22 cellular contexts compared by ENCODE assay signal in genomic region chr15:55734641-55735040, GRCh38. TPM values are rescaled to one million over a fixed set of nuclear protein-coding genes. Genes with fewer than 3 reads are reported as not detected.
DNase-seq lines count a peak whose midpoint lies in the region; ATAC-seq, FAIRE-seq and TF ChIP-seq lines count a peak whose summit lies in the region.
"Had no signal": no experiment of that assay in that cellular context is flagged by ENCODE, and none has a peak within 500 bp of the region (broad histone marks: within the 10 kb centered on the region; RNA-seq: fewer than 3 reads in every experiment).

No MANE protein-coding gene starts in this region.

- no peak for TF ChIP-seq RAD21 in SK-N-SH (IDR thresholded peaks at IDR 0.05; ENCODE audit: low read length)

- H2BK5ac ChIP-seq in mesenchymal stem cell (ENCODE audit: low read depth, low read length, poor library complexity, severe bottlenecking) = no peak overlapping the region
- H2BK5ac ChIP-seq in neuronal stem cell (ENCODE audit: low read length) = no peak overlapping the region

- H3K79me2 ChIP-seq in SK-N-SH (ENCODE audit: insufficient read depth) = peaks cover 10% of the 10 kb centered on the region

- H3F3A ChIP-seq in SK-N-SH (replicated peaks; ENCODE audit: insufficient read depth) = peaks cover 15% of the 10 kb centered on the region

- no peak overlapping the region for H4K91ac ChIP-seq in mesenchymal stem cell (ENCODE audit: low read length)
- H4K91ac ChIP-seq in neuronal stem cell (ENCODE audit: low read depth, low read length, poor library complexity) = no peak overlapping the region

- no peak for FAIRE-seq in kidney (lab: Jason Lieb, UNC)
- FAIRE-seq: D721Med, GM12892, GM19239, H1, HepG2, HTR-8/SVneo had no signal

- TF ChIP-seq CTCF in SK-N-SH (IDR thresholded peaks at IDR 0.05) (no peak), kidney (IDR thresholded peaks at IDR 0.05; ENCODE audit: borderline replicate concordance, extremely low read depth, insufficient read depth) (no peak)

- H3K9me3 ChIP-seq in SK-N-SH (no peaks in the 10 kb centered on the region), mesenchymal stem cell (ENCODE audit: control insufficient read depth, low read length) (no peaks in the 10 kb centered on the region), neuronal stem cell (replicated peaks in 1 of 2; ENCODE audit: control insufficient read depth in 2 of 2, insufficient read depth in 1 of 2, low read depth in 1 of 2, low read length in 2 of 2) (peaks cover 0 to 17% of the 10 kb centered on the region in 2 donors), kidney (ENCODE audit: control insufficient read depth in 1 of 2, low read length in 2 of 2) (no peaks in the 10 kb centered on the region)
- H3K9me3 ChIP-seq: HAP-1 had no signal

- H2BK15ac ChIP-seq in mesenchymal stem cell (ENCODE audit: low read depth, poor library complexity, severe bottlenecking) = no peak overlapping the region
- H2BK15ac ChIP-seq in neuronal stem cell (ENCODE audit: low read length) = no peak overlapping the region

- POLR2A ChIA-PET in SK-N-SH (lab: Yijun Ruan, JAX) = no interaction called here

- no peak overlapping the region for H2BK120ac ChIP-seq in mesenchymal stem cell (ENCODE audit: low read depth, low read length)
- H2BK120ac ChIP-seq in neuronal stem cell (ENCODE audit: low read depth, low read length) = no peak overlapping the region

- peak overlapping the region; percentile 3; the same call in 1 of the 2 replicates for H3K9ac ChIP-seq in SK-N-SH
- H3K9ac ChIP-seq in mesenchymal stem cell (ENCODE audit: low read length) = no peak overlapping the region
- no peak overlapping the region for H3K9ac ChIP-seq in neuronal stem cell (ENCODE audit: low read depth, low read length, poor library complexity)
- H3K9ac ChIP-seq in kidney (ENCODE audit: low read length in 2 of 2) = no peak overlapping the region

- CTCF ChIA-PET in SK-N-SH (lab: Yijun Ruan, JAX) = interaction anchor here (0.7 to 1.1 kb wide), 3 partner anchors 68 to 111 kb away, joined by 3 to 4 read pairs (median 4); no protein-coding TSS in a partner anchor

- no peak for DNase-seq in SK-N-SH
- DNase-seq in mesenchymal stem cell = peak; percentile 43
- DNase-seq in neuronal stem cell (ENCODE audit: low spot score) = no peak
- no peak for DNase-seq in kidney
- no peak for DNase-seq in SKM-1 treated with dmso at 0.1 percent for 144 hours (lab: John Stamatoyannopoulos, UW; ENCODE audit: unreplicated experiment)
- DNase-seq in left lobe of liver (ENCODE audit: low spot score) = no peak
- DNase-seq: CD8-positive, alpha-beta T cell; COR-L47; DMS153; DND-41; GDM1; HFFc6 had no signal

- no peak overlapping the region for H3K4ac ChIP-seq in mesenchymal stem cell (ENCODE audit: low read depth in 1 of 2, low read length in 2 of 2)
- no peak overlapping the region for H3K4ac ChIP-seq in neuronal stem cell (ENCODE audit: low read length)

- no peak overlapping the region for H2AFZ ChIP-seq in SK-N-SH (ENCODE audit: low read depth)
- no peak overlapping the region for H2AFZ ChIP-seq in mesenchymal stem cell (ENCODE audit: low read depth, low read length)
- H2AFZ ChIP-seq in neuronal stem cell (ENCODE audit: low read length) = no peak overlapping the region

- no peaks in the 10 kb centered on the region for H4K20me1 ChIP-seq in SK-N-SH (ENCODE audit: insufficient read depth)

- 38% methylated on average over 2 of the region's 2 CpGs for WGBS in SK-N-SH (ENCODE audit: low lambda C conversion rate)
- no CpG with 5 or more reads among the region's 2 CpGs for WGBS in mesenchymal stem cell
- WGBS in neuronal stem cell (ENCODE audit: extremely low coverage in 2 of 2, insufficient read length in 2 of 2, insufficient replicate concordance in 1 of 2), 2 donors = no CpG with 5 or more reads among the region's 2 CpGs

- H3K9me2 ChIP-seq in SK-N-SH = no peaks in the 10 kb centered on the region

- H2AK5ac ChIP-seq in mesenchymal stem cell (ENCODE audit: low read length, severe bottlenecking) (no peak overlapping the region), neuronal stem cell (ENCODE audit: low read depth, low read length) (no peak overlapping the region)

- no peak overlapping the region for H2BK12ac ChIP-seq in mesenchymal stem cell (ENCODE audit: low read length in 2 of 2)
- no peak overlapping the region for H2BK12ac ChIP-seq in neuronal stem cell (ENCODE audit: low read length)

- H3K4me3 ChIP-seq in SK-N-SH (ENCODE audit: low read depth in 2 of 2, low read length in 1 of 2) (no peak overlapping the region), mesenchymal stem cell (ENCODE audit: insufficient read depth in 1 of 2, low read depth in 1 of 2, low read length in 2 of 2) (no peak overlapping the region), neuronal stem cell (ENCODE audit: low read length in 2 of 2) (peak overlapping the region in 1 of 2 donors; percentile 27), kidney (ENCODE audit: low read length in 2 of 2) (no peak overlapping the region)
- H3K4me3 ChIP-seq: HAP-1 had no signal

- no peak overlapping the region for H3K18ac ChIP-seq in mesenchymal stem cell (ENCODE audit: low read depth in 1 of 2, low read length in 2 of 2)
- H3K18ac ChIP-seq in neuronal stem cell (ENCODE audit: low read length) = no peak overlapping the region

- no peak overlapping the region for H3K23ac ChIP-seq in mesenchymal stem cell (ENCODE audit: low read length in 2 of 2)
- no peak overlapping the region for H3K23ac ChIP-seq in neuronal stem cell (ENCODE audit: low read depth, low read length, poor library complexity)

- intact Hi-C loops in kidney (cut with DNase I) = no loop called here

- 0 out of 4 replicates have a peak overlapping the region, but pooled peaks of 1 of the 2 experiments have one; percentile 16 for H3K27ac ChIP-seq in SK-N-SH (ENCODE audit: low read depth in 2 of 2, low read length in 1 of 2)
- H3K27ac ChIP-seq in mesenchymal stem cell (ENCODE audit: low read length, poor library complexity, severe bottlenecking) = no peak overlapping the region
- peak overlapping the region; percentile 75 for H3K27ac ChIP-seq in neuronal stem cell (replicated peaks; ENCODE audit: low read length)
- H3K27ac ChIP-seq in kidney (ENCODE audit: low read depth in 2 of 2, low read length in 2 of 2) = no peak overlapping the region
- H3K27ac ChIP-seq: 22Rv1 had no signal

- H3K79me1 ChIP-seq in mesenchymal stem cell (replicated peaks; ENCODE audit: low read length, poor library complexity, severe bottlenecking) (peaks cover 3% of the 10 kb centered on the region), neuronal stem cell (ENCODE audit: low read depth, low read length) (peaks cover 2% of the 10 kb centered on the region)

- H3K14ac ChIP-seq in mesenchymal stem cell (ENCODE audit: low read length in 2 of 2) = no peak overlapping the region
- no peak overlapping the region for H3K14ac ChIP-seq in neuronal stem cell (ENCODE audit: low read length)

- TF ChIP-seq EP300 in SK-N-SH (IDR thresholded peaks at IDR 0.05; ENCODE audit: borderline replicate concordance in 1 of 2, low read depth in 1 of 2, low read length in 1 of 2) = no peak

- H3K27me3 ChIP-seq in SK-N-SH (ENCODE audit: insufficient read depth) (no peaks in the 10 kb centered on the region), mesenchymal stem cell (ENCODE audit: control insufficient read depth in 1 of 2, insufficient read depth in 1 of 2, low read length in 2 of 2) (no peaks in the 10 kb centered on the region), neuronal stem cell (ENCODE audit: control insufficient read depth in 3 of 3, insufficient read depth in 3 of 3, low read depth in 1 of 3, low read length in 3 of 3) (no peaks in the 10 kb centered on the region)

- H4K8ac ChIP-seq in mesenchymal stem cell (ENCODE audit: low read length) (no peak overlapping the region), neuronal stem cell (ENCODE audit: low read depth, low read length) (no peak overlapping the region)

- peaks cover 16 to 18% of the 10 kb centered on the region in 2 experiments for H3K4me1 ChIP-seq in SK-N-SH (ENCODE audit: control insufficient read depth in 1 of 2, insufficient read depth in 2 of 2, low read depth in 1 of 2, low read length in 1 of 2)
- H3K4me1 ChIP-seq in mesenchymal stem cell (ENCODE audit: control insufficient read depth, insufficient read depth, low read depth, low read length) = peaks cover 3% of the 10 kb centered on the region
- peaks cover 14 to 27% of the 10 kb centered on the region in 2 donors for H3K4me1 ChIP-seq in neuronal stem cell (ENCODE audit: control insufficient read depth in 2 of 2, insufficient read depth in 1 of 2, low read depth in 1 of 2, low read length in 2 of 2)
- peaks cover 3 to 7% of the 10 kb centered on the region in 2 donors for H3K4me1 ChIP-seq in kidney (ENCODE audit: control insufficient read depth in 1 of 2, insufficient read depth in 1 of 2, low read depth in 1 of 2, low read length in 2 of 2)

- H3K36me3 ChIP-seq in SK-N-SH (replicated peaks in 1 of 2; ENCODE audit: control insufficient read depth in 1 of 2, insufficient read depth in 2 of 2, low read length in 1 of 2) (peaks cover 3 to 5% of the 10 kb centered on the region in 2 experiments), mesenchymal stem cell (ENCODE audit: control insufficient read depth in 1 of 2, insufficient read depth in 2 of 2, low read depth in 1 of 2, low read length in 2 of 2) (no peaks in the 10 kb centered on the region), neuronal stem cell (replicated peaks in 1 of 2; ENCODE audit: control insufficient read depth in 2 of 2, insufficient read depth in 2 of 2, low read length in 2 of 2) (peaks cover 3 to 88% of the 10 kb centered on the region in 2 donors), kidney (ENCODE audit: control insufficient read depth in 1 of 2, insufficient read depth in 2 of 2, low read length in 2 of 2) (no peaks in the 10 kb centered on the region)
- H3K36me3 ChIP-seq: HAP-1 had no signal

- H3K4me2 ChIP-seq in SK-N-SH (no peak overlapping the region), mesenchymal stem cell (ENCODE audit: low read length, poor library complexity, severe bottlenecking) (no peak overlapping the region), neuronal stem cell (ENCODE audit: insufficient read depth, low read length, poor library complexity, severe bottlenecking) (peak overlapping the region; percentile 62)

- ATAC-seq in SK-N-SH treated with all-trans-retinoic acid at 6 μM for 48 hours (no peak; the same call in 2 of the 3 replicates), left lobe of liver (no peak)
- ATAC-seq: CD8-positive, alpha-beta T cell; HepG2 had no signal

TF ChIP-seq in SK-N-SH treated with all-trans-retinoic acid at 6 μM for 48 hours, 23 proteins besides CTCF, POLR2A, EP300 and RAD21 (continues in another document):
- no peak for TF ChIP-seq RARB (CRISPR knock-in tag; IDR thresholded peaks at IDR 0.05)
- TF ChIP-seq PPARA (CRISPR knock-in tag; IDR thresholded peaks at IDR 0.05; ENCODE audit: borderline replicate concordance) = no peak
- TF ChIP-seq GLIS3 (CRISPR knock-in tag; IDR thresholded peaks at IDR 0.05) = no peak
- no peak for TF ChIP-seq BACH2 (CRISPR knock-in tag; IDR thresholded peaks at IDR 0.05; ENCODE audit: borderline replicate concordance)

RNA-seq across cellular contexts. Expression of gene PRTG, which starts 8.3 kb away (rescaled TPM):
- polyA plus RNA-seq in SK-N-SH (2012; rRNA removed) (3.0 and 3.6 TPM in 2 replicates), kidney (ENCODE audit: insufficient read depth, low read depth, low replicate concordance) (0.84 TPM)
- polyA plus RNA-seq in SK-N-SH (2012; cell fraction: cytosol; rRNA removed) = 4.3 TPM in 2 replicates
- 5.7 and 6.0 TPM in 2 replicates for polyA plus RNA-seq in SK-N-SH (2012; cell fraction: nucleus; rRNA removed)
- 6.8 TPM for polyA plus RNA-seq in mesenchymal stem cell (2013, experiment 1 of 2)
- polyA plus RNA-seq in mesenchymal stem cell (2013, experiment 2 of 2) = 6.4 TPM
- 185 TPM for polyA plus RNA-seq in neuronal stem cell (2013, experiment 1 of 2)
- polyA plus RNA-seq in neuronal stem cell (2013, experiment 2 of 2) = 191 TPM
- total RNA-seq in kidney (6.4 TPM), left lobe of liver (0.23 TPM)
- total RNA-seq: CD8-positive, alpha-beta T cell had no signal
- polyA plus RNA-seq: CD14-positive monocyte had no signal
